26 cellular contexts compared by ENCODE assay signal in genomic region chr2:29616569-29616968, GRCh38.
DNase-seq lines count a peak whose midpoint lies in the region; ATAC-seq, FAIRE-seq and TF ChIP-seq lines count a peak whose summit lies in the region.
"Had no signal": no experiment of that assay in that cellular context is flagged by ENCODE, and none has a peak within 500 bp of the region (broad histone marks: within the 10 kb centered on the region; RNA-seq: fewer than 3 reads in every experiment).

No MANE protein-coding gene starts in this region.

- FAIRE-seq in urothelium cell line (lab: Jason Lieb, UNC), result peak; percentile 88
- FAIRE-seq: A549, D721Med, GM12878, GM19239, H54 had no signal

- TF ChIP-seq CTCF in GM23338 (conservative IDR thresholded peaks at IDR 0.05; ENCODE audit: low read depth in 2 of 2), result no peak
- no peak for TF ChIP-seq CTCF in WERI-Rb-1 (IDR thresholded peaks at IDR 0.05; ENCODE audit: low read depth, low read length)
- no peak for TF ChIP-seq CTCF in Peyer's patch (IDR thresholded peaks at IDR 0.05)

- DNase-seq in GM23338 (ENCODE audit: low spot score) (no peak), WERI-Rb-1 (no peak), urothelium cell line (ENCODE audit: low spot score) (no peak), HCEC 1CT (no peak), Peyer's patch (no peak), iPS-NIHi11 (ENCODE audit: low spot score) (no peak)
- DNase-seq: 8988T; ACHN; AML-193; BE2C; CD4-positive, alpha-beta T cell; CD8-positive, alpha-beta memory T cell; DMS 273 treated with DMSO at 0.1 percent for 48 hours; DMS79; EL; GDM1; GOT3 had no signal

- 0 out of 2 replicates have a peak, but pooled peaks cover 3% of the 10 kb centered on the region for H3K9me2 ChIP-seq in GM23338 (ENCODE audit: insufficient read depth)

- peak overlapping the region; percentile 69 for H2AFZ ChIP-seq in GM23338

- no peaks in the 10 kb centered on the region; the same call in 2 of the 3 replicates for H3K9me3 Mint-ChIP-seq in GM23338
- H3K9me3 Mint-ChIP-seq: CD4-positive, alpha-beta T cell had no signal

- H3K4me1 ChIP-seq in GM23338 (ENCODE audit: insufficient read depth), result peaks cover 3% of the 10 kb centered on the region; the same call in 1 of the 2 replicates
- peaks cover 4% of the 10 kb centered on the region for H3K4me1 ChIP-seq in mesodermal cell (ENCODE audit: control insufficient read depth, insufficient read depth, low read length, poor library complexity, severe bottlenecking)
- no peaks in the 10 kb centered on the region for H3K4me1 ChIP-seq in Peyer's patch
- H3K4me1 ChIP-seq: A549; BLaER1 treated with 17β-estradiol and CSF1 and Interleukin-3, amounts not matched to agents 10 nM and 100 nM; HAP-1 had no signal

- H4K20me1 ChIP-seq in GM23338 (replicated peaks; ENCODE audit: insufficient read depth), result no peaks in the 10 kb centered on the region
- H4K20me1 ChIP-seq: BLaER1 treated with 17β-estradiol and CSF1 and Interleukin-3, amounts not matched to agents 10 nM and 100 nM had no signal

- WGBS in mesodermal cell (ENCODE audit: insufficient coverage in 2 of 2), 2 experiments, result no CpG with 5 or more reads among the region's 1 CpG

- H3K27ac ChIP-seq in GM23338 (ENCODE audit: low read depth), result no peak overlapping the region
- H3K27ac ChIP-seq in WERI-Rb-1, result peak overlapping the region; percentile 74
- peak overlapping the region; percentile 10 for H3K27ac ChIP-seq in mesodermal cell (ENCODE audit: low read depth, low read length, severe bottlenecking)
- no peak overlapping the region for H3K27ac ChIP-seq in Peyer's patch
- H3K27ac ChIP-seq: A549; BLaER1 treated with 17β-estradiol and CSF1 and Interleukin-3, amounts not matched to agents 10 nM and 100 nM had no signal

- H3K4me3 Mint-ChIP-seq in GM23338, result no peak overlapping the region
- H3K4me3 Mint-ChIP-seq: CD14-positive monocyte; CD4-positive, alpha-beta T cell; CD8-positive, alpha-beta memory T cell had no signal

- H3K4me3 ChIP-seq in GM23338, result no peak overlapping the region
- H3K4me3 ChIP-seq in WERI-Rb-1 (ENCODE audit: low read depth, low read length), result no peak overlapping the region
- H3K4me3 ChIP-seq in mesodermal cell (ENCODE audit: extremely low read depth, insufficient read depth, low read length, poor library complexity, severe bottlenecking), result no peak overlapping the region
- no peak overlapping the region for H3K4me3 ChIP-seq in Peyer's patch
- H3K4me3 ChIP-seq: A549; BLaER1 treated with 17β-estradiol and CSF1 and Interleukin-3, amounts not matched to agents 10 nM and 100 nM; GM12878; HAP-1 had no signal

- H3K4me2 ChIP-seq in GM23338, result no peak overlapping the region
- H3K4me2 ChIP-seq: A549; BLaER1 treated with 17β-estradiol and CSF1 and Interleukin-3, amounts not matched to agents 10 nM and 100 nM had no signal

- no peaks in the 10 kb centered on the region for H3F3A ChIP-seq in GM23338 (replicated peaks; ENCODE audit: low read depth)

- peaks cover 29% of the 10 kb centered on the region for H3K4me1 Mint-ChIP-seq in GM23338
- H3K4me1 Mint-ChIP-seq: CD14-positive monocyte; CD8-positive, alpha-beta memory T cell had no signal

- H3K27me3 ChIP-seq in GM23338 (ENCODE audit: insufficient read depth), result no peaks in the 10 kb centered on the region
- H3K27me3 ChIP-seq in WERI-Rb-1 (ENCODE audit: insufficient read depth, low read depth, severe bottlenecking), result no peaks in the 10 kb centered on the region
- H3K27me3 ChIP-seq in Peyer's patch, result no peaks in the 10 kb centered on the region
- H3K27me3 ChIP-seq: BE2C; BLaER1 treated with 17β-estradiol and CSF1 and Interleukin-3, amounts not matched to agents 10 nM and 100 nM had no signal

- no peak for ATAC-seq in GM23338
- ATAC-seq: A549, GM12878 had no signal

- no peaks in the 10 kb centered on the region for H3K36me3 Mint-ChIP-seq in GM23338 (ENCODE audit: low read depth)
- H3K36me3 Mint-ChIP-seq: CD14-positive monocyte; CD8-positive, alpha-beta memory T cell had no signal

- H3K79me2 ChIP-seq in GM23338 (replicated peaks; ENCODE audit: insufficient read depth), result no peaks in the 10 kb centered on the region

- H3K9me3 ChIP-seq in WERI-Rb-1 (ENCODE audit: severe bottlenecking) (no peaks in the 10 kb centered on the region), mesodermal cell (ENCODE audit: control insufficient read depth, low read length) (no peaks in the 10 kb centered on the region), Peyer's patch (no peaks in the 10 kb centered on the region)
- H3K9me3 ChIP-seq: A549, BE2C, HAP-1 had no signal

- no peak overlapping the region for H3K27ac Mint-ChIP-seq in GM23338
- H3K27ac Mint-ChIP-seq: CD4-positive, alpha-beta T cell; CD8-positive, alpha-beta memory T cell had no signal

- TF ChIP-seq POLR2A in Peyer's patch (IDR thresholded peaks at IDR 0.05), result no peak

- H3K36me3 ChIP-seq in GM23338 (ENCODE audit: insufficient read depth) (no peaks in the 10 kb centered on the region), WERI-Rb-1 (no peaks in the 10 kb centered on the region), mesodermal cell (ENCODE audit: control insufficient read depth, insufficient read depth, low read length) (no peaks in the 10 kb centered on the region), Peyer's patch (no peaks in the 10 kb centered on the region)
- H3K36me3 ChIP-seq: BE2C; BLaER1 treated with 17β-estradiol and CSF1 and Interleukin-3, amounts not matched to agents 10 nM and 100 nM; HAP-1 had no signal

- peaks cover 2% of the 10 kb centered on the region for H3K27me3 Mint-ChIP-seq in GM23338 (ENCODE audit: insufficient read depth, low read depth, poor library complexity)

TF ChIP-seq in GM23338, 12 proteins besides CTCF, POLR2A, EP300 and RAD21 (continues in another document):
- no peak for TF ChIP-seq STAT1 (IDR thresholded peaks at IDR 0.05; ENCODE audit: unreplicated experiment)
- TF ChIP-seq NANOG (IDR thresholded peaks at IDR 0.05; ENCODE audit: borderline replicate concordance), result no peak
- no peak for TF ChIP-seq JUNB (IDR thresholded peaks at IDR 0.05; ENCODE audit: unreplicated experiment)
- no peak for TF ChIP-seq ZNF114 (CRISPR knock-in tag; IDR thresholded peaks at IDR 0.05)
- TF ChIP-seq EZH2 (IDR thresholded peaks at IDR 0.05; ENCODE audit: low read depth, unreplicated experiment), result no peak
- TF ChIP-seq EZH2phosphoT487 (IDR thresholded peaks at IDR 0.05; ENCODE audit: unreplicated experiment), result no peak
- TF ChIP-seq POLR2AphosphoS5 (IDR thresholded peaks at IDR 0.05; ENCODE audit: low read depth), result no peak
- no peak for TF ChIP-seq ETS1 (IDR thresholded peaks at IDR 0.05)
- TF ChIP-seq CREB1 (CRISPR knock-in tag; IDR thresholded peaks at IDR 0.05; ENCODE audit: low read depth), result no peak
- no peak for TF ChIP-seq ZNF331 (CRISPR knock-in tag; IDR thresholded peaks at IDR 0.05; ENCODE audit: low read depth)
- no peak for TF ChIP-seq REST (IDR thresholded peaks at IDR 0.05; ENCODE audit: unreplicated experiment)

Comparison
In these comparisons a context has a peak if more than half of its experiments do, and no peak if none do; other contexts are left out.
1. H3K27ac ChIP-seq: peak in WERI-Rb-1 (single experiment) and mesodermal cell (single experiment); none in GM23338 (single experiment) and Peyer's patch (0 of 4).